Comparison of ENCODE assay signal across 2 cellular contexts in the genomic region with DNA sequence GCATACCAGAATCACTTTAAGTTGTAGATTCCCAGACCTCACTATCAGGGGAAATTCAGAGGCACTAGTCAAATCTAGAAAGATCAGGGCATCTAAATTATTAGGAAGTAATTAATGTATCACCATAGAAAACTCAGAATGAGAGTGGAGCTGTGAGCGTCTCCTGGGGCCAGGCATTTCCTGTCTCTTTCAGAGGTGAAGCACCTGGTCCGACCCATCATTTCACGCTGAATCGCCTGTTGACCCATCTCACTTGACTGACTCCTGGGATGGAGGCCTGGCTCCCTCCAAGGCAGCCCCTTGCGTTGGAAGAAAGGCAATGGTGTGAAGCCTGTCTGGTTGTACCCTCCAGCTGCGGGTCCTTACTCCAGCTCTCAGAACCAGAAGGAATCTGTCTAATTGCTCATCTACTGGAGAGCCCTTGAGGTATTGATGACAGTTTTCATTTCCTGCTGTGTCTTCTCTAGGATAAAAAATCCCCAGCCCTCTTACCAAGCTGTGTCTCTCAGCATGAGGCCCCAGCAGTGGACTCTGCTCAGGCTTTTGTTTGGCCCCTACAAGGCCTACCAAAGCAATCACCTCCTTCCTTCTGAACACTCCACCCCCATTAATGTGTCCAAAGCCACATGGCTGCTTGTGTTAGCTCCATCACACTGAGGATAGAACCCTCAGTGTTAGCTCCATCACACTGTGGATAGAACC.
TF ChIP-seq lines count a peak whose summit lies in the region.

No MANE protein-coding gene starts in this region.

TF ChIP-seq in SK-N-SH treated with all-trans-retinoic acid at 6 μM for 48 hours, 23 proteins besides CTCF, POLR2A, EP300 and RAD21:
- TF ChIP-seq, protein P1, sequence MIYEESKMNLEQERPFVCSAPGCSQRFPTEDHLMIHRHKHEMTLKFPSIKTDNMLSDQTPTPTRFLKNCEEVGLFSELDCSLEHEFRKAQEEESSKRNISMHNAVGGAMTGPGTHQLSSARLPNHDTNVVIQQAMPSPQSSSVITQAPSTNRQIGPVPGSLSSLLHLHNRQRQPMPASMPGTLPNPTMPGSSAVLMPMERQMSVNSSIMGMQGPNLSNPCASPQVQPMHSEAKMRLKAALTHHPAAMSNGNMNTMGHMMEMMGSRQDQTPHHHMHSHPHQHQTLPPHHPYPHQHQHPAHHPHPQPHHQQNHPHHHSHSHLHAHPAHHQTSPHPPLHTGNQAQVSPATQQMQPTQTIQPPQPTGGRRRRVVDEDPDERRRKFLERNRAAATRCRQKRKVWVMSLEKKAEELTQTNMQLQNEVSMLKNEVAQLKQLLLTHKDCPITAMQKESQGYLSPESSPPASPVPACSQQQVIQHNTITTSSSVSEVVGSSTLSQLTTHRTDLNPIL (CRISPR knock-in tag; IDR thresholded peaks at IDR 0.05; ENCODE audit: low read depth), result no peak
- peak; percentile 78 for TF ChIP-seq ZNF70 (CRISPR knock-in tag; IDR thresholded peaks at IDR 0.05)

TF ChIP-seq in SK-N-SH, 30 proteins besides CTCF, POLR2A, EP300 and RAD21 (continued from another document):
- TF ChIP-seq RCOR1 (IDR thresholded peaks at IDR 0.05; ENCODE audit: low read length), result no peak
- no peak for TF ChIP-seq TEAD4 (IDR thresholded peaks at IDR 0.05; ENCODE audit: borderline replicate concordance, insufficient read depth)
- TF ChIP-seq SMC3 (IDR thresholded peaks at IDR 0.05; ENCODE audit: low read depth, low read length), result no peak
- no peak for TF ChIP-seq MXI1 (IDR thresholded peaks at IDR 0.05; ENCODE audit: low read depth, low read length)
- TF ChIP-seq, protein P2, sequence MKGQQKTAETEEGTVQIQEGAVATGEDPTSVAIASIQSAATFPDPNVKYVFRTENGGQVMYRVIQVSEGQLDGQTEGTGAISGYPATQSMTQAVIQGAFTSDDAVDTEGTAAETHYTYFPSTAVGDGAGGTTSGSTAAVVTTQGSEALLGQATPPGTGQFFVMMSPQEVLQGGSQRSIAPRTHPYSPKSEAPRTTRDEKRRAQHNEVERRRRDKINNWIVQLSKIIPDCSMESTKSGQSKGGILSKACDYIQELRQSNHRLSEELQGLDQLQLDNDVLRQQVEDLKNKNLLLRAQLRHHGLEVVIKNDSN (IDR thresholded peaks at IDR 0.05; ENCODE audit: borderline replicate concordance, low read depth), result no peak
- TF ChIP-seq FOXM1 (IDR thresholded peaks at IDR 0.05; ENCODE audit: low read depth), result no peak
- TF ChIP-seq NFIC (IDR thresholded peaks at IDR 0.05; ENCODE audit: borderline replicate concordance), result no peak
